ENCODE assay signal across 16 cellular contexts in genomic region chr16:58885528-58886170, GRCh38.
A peak's percentile ranks its signal among the peaks of the same experiment; 100 is the strongest.
DNase-seq lines count a peak whose midpoint lies in the region; ATAC-seq and TF ChIP-seq lines count a peak whose summit lies in the region.
"Had no signal": no experiment of that assay in that cellular context is flagged by ENCODE, and none has a peak within 500 bp of the region (broad histone marks: within the 10 kb centered on the region; RNA-seq: fewer than 3 reads in every experiment).

No MANE protein-coding gene starts in this region.

- H3K9me3 Mint-ChIP-seq in activated T-helper 17 cell treated with anti-CD3 and anti-CD28 coated beads, Interleukin-2, amount 50 U/mL, for 72 hours: no peaks in the 10 kb centered on the region
- H3K9me3 Mint-ChIP-seq: type B pancreatic cell had no signal

- no TSS peak for BruUV-seq in OCI-LY7 (replicated peaks; lab: Mats Ljungman, UMichigan)

- H2AFZ ChIP-seq in OCI-LY7 (ENCODE audit: low read length): no peak overlapping the region
- H2AFZ ChIP-seq: PC-9 had no signal

- peak; percentile 50 for ATAC-seq in GM19043 (IDR thresholded peaks at IDR 0.05; ENCODE audit: low read depth, unreplicated experiment)
- peak; percentile 67 for ATAC-seq in HG02763 (IDR thresholded peaks at IDR 0.05; ENCODE audit: unreplicated experiment)
- ATAC-seq in HG03571 (IDR thresholded peaks at IDR 0.05; ENCODE audit: unreplicated experiment): peak; percentile 52
- no peak for ATAC-seq in activated T-helper 17 cell treated with anti-CD3 and anti-CD28 coated beads, Interleukin-2, amount 50 U/mL, for 72 hours (replicated peaks)

- H3K9me3 ChIP-seq in OCI-LY7 (ENCODE audit: low read length): no peaks in the 10 kb centered on the region
- H3K9me3 ChIP-seq: ovary had no signal

- no peaks in the 10 kb centered on the region for H3K36me3 ChIP-seq in OCI-LY7 (ENCODE audit: insufficient read depth, low read length)
- H3K36me3 ChIP-seq: ovary had no signal

- H3K79me2 ChIP-seq in OCI-LY7 (ENCODE audit: insufficient read depth, low read depth, low read length): no peaks in the 10 kb centered on the region

- H3K4me3 Mint-ChIP-seq in activated T-helper 17 cell treated with anti-CD3 and anti-CD28 coated beads, Interleukin-2, amount 50 U/mL, for 72 hours: no peak overlapping the region
- H3K4me3 Mint-ChIP-seq: activated CD4-positive, alpha-beta T cell treated with anti-CD3 and anti-CD28 coated beads, Interleukin-2, amount 10 ng/mL, durations not matched to agents 7 days and 5 days; IgD-negative memory B cell; type B pancreatic cell had no signal

- POLR2A ChIA-PET in OCI-LY7 (lab: Charles Lee): no interaction called here

- no peaks in the 10 kb centered on the region for H3K9me2 ChIP-seq in OCI-LY7 (ENCODE audit: insufficient read depth, low read length)

- H3K27me3 Mint-ChIP-seq in activated T-helper 17 cell treated with anti-CD3 and anti-CD28 coated beads, Interleukin-2, amount 50 U/mL, for 72 hours: peaks cover 11% of the 10 kb centered on the region
- H3K27me3 Mint-ChIP-seq: activated CD4-positive, alpha-beta T cell treated with anti-CD3 and anti-CD28 coated beads, Interleukin-2, amount 10 ng/mL, durations not matched to agents 7 days and 5 days; IgD-negative memory B cell had no signal

- no peaks in the 10 kb centered on the region for H3K36me3 Mint-ChIP-seq in activated T-helper 17 cell treated with anti-CD3 and anti-CD28 coated beads, Interleukin-2, amount 50 U/mL, for 72 hours (ENCODE audit: low read depth)
- H3K36me3 Mint-ChIP-seq: type B pancreatic cell had no signal

- CTCF ChIA-PET in OCI-LY7 (lab: Charles Lee; ENCODE audit: unreplicated experiment): no interaction called here

- no peaks in the 10 kb centered on the region for H3K4me1 ChIP-seq in OCI-LY7 (ENCODE audit: insufficient read depth, low read length, poor library complexity, severe bottlenecking)

- H3K27ac Mint-ChIP-seq in activated T-helper 17 cell treated with anti-CD3 and anti-CD28 coated beads, Interleukin-2, amount 50 U/mL, for 72 hours: no peak overlapping the region
- H3K27ac Mint-ChIP-seq: activated CD4-positive, alpha-beta T cell treated with anti-CD3 and anti-CD28 coated beads, Interleukin-2, amount 10 ng/mL, durations not matched to agents 7 days and 5 days; IgD-negative memory B cell; type B pancreatic cell had no signal

- intact Hi-C loops in OCI-LY7 (cut with micrococcal nuclease; ENCODE audit: unreplicated experiment): no loop called here

- H3K4me1 Mint-ChIP-seq in activated T-helper 17 cell treated with anti-CD3 and anti-CD28 coated beads, Interleukin-2, amount 50 U/mL, for 72 hours: no peaks in the 10 kb centered on the region
- H3K4me1 Mint-ChIP-seq: activated CD4-positive, alpha-beta T cell treated with anti-CD3 and anti-CD28 coated beads, Interleukin-2, amount 10 ng/mL, durations not matched to agents 7 days and 5 days had no signal

- no peak overlapping the region for H3K27ac ChIP-seq in OCI-LY7 (ENCODE audit: low read depth, low read length, poor library complexity, severe bottlenecking)
- H3K27ac ChIP-seq: ovary, PC-9 had no signal

- DNase-seq in ACHN (peak; percentile 45), activated gamma-delta T cell (lab: John Stamatoyannopoulos, UW) (no peak), OCI-LY7 (ENCODE audit: low spot score) (no peak), DMS 273 (lab: John Stamatoyannopoulos, UW; ENCODE audit: unreplicated experiment) (no peak)
- DNase-seq: activated CD4-positive, alpha-beta T cell treated with anti-CD3 and anti-CD28 coated beads, Interleukin-2, amount 10 ng/mL, durations not matched to agents 7 days and 5 days; NCI-H2029 treated with DMSO at 0.1 percent for 48 hours; ovary; PC-9; stimulated activated CD4-positive, alpha-beta T cell treated with anti-CD3 and anti-CD28 coated beads, Interleukin-15, amount 100 ng/mL, for 24 hours; stimulated activated CD8-positive, alpha-beta memory T cell treated with anti-CD3 and anti-CD28 coated beads, Interleukin-4, amount 100 ng/mL, for 48 hours had no signal

- no peak overlapping the region for H3K4me3 ChIP-seq in OCI-LY7 (ENCODE audit: low read depth, low read length, poor library complexity, severe bottlenecking)
- H3K4me3 ChIP-seq: ovary, PC-9 had no signal

- H4K20me1 ChIP-seq in OCI-LY7 (ENCODE audit: insufficient read depth, low read length): no peaks in the 10 kb centered on the region

- no peak for TF ChIP-seq CTCF in OCI-LY7 (conservative IDR thresholded peaks at IDR 0.05; ENCODE audit: low read length)

- no peak overlapping the region for H3K4me2 ChIP-seq in OCI-LY7 (ENCODE audit: low read length)
- H3K4me2 ChIP-seq: PC-9 had no signal

- in situ Hi-C loops in ACHN (cut with HindIII; ENCODE audit: low pct_ligation_motif_present, low pct_unique_long_range_greater_than_20kb, low sequenced_read_pairs): no loop called here
